In genomic region chr1:215409546-215409945, GRCh38 we compare ENCODE assay signal across 6 cellular contexts.
DNase-seq lines count a peak whose midpoint lies in the region; ATAC-seq and TF ChIP-seq lines count a peak whose summit lies in the region.
"Not testable (repeated sequence)": the region's sequence is repeated elsewhere in the genome, so short reads cannot be mapped to it uniquely, and the experiment has no call there.

No MANE protein-coding gene starts in this region.

- BruUV-seq in PC-3 (replicated peaks; lab: Mats Ljungman, UMichigan); mammary epithelial cell (replicated peaks; lab: Mats Ljungman, UMichigan): not testable (repeated sequence)

- DNase-seq in ELR (ENCODE audit: low read depth), result peak; percentile 76
- DNase-seq in PC-3, result peak; percentile 96
- DNase-seq in RWPE1 (ENCODE audit: low spot score), result peak; percentile 10
- peak; percentile 65 for DNase-seq in mammary epithelial cell
- peak; percentile 41 to 80 for DNase-seq in foreskin keratinocyte

- 70% methylated on average over 4 of the region's 4 CpGs for WGBS in mammary epithelial cell (ENCODE audit: low coverage, missing lambda C conversion rate)

- H3K27me3 ChIP-seq in HUES6 (ENCODE audit: control insufficient read depth, insufficient read depth, low read length); PC-3 (ENCODE audit: low read length); mammary epithelial cell (ENCODE audit: insufficient read depth, low read length); foreskin keratinocyte: not testable (repeated sequence)

- H3K4me2 ChIP-seq in PC-3 (ENCODE audit: low read length), result 0 out of 2 replicates have a peak overlapping the region, but pooled peaks have one; percentile 3
- not testable (repeated sequence) for H3K4me2 ChIP-seq in mammary epithelial cell (ENCODE audit: insufficient read depth, low read depth, low read length)

- not testable (repeated sequence) for H4K20me1 ChIP-seq in PC-3 (ENCODE audit: low read length); mammary epithelial cell (ENCODE audit: insufficient read depth, low read length)

- not testable (repeated sequence) for H3K9me2 ChIP-seq in PC-3 (replicated peaks; ENCODE audit: low read length)

- H3K9me3 ChIP-seq in HUES6 (ENCODE audit: control insufficient read depth, insufficient read depth, low read depth, low read length); PC-3 (ENCODE audit: low read length); mammary epithelial cell (replicated peaks; ENCODE audit: insufficient read depth, low read length): not testable (repeated sequence)

- not testable (repeated sequence) for TF ChIP-seq CTCF in PC-3 (conservative IDR thresholded peaks at IDR 0.05; ENCODE audit: low read depth, low read length); RWPE1 (conservative IDR thresholded peaks at IDR 0.05; ENCODE audit: low read depth); mammary epithelial cell (conservative IDR thresholded peaks at IDR 0.05 in 1 of 2, IDR thresholded peaks at IDR 0.05 in 1 of 2; ENCODE audit: extremely low read depth in 1 of 2, insufficient read depth in 1 of 2, low read depth in 1 of 2, low read length in 2 of 2); foreskin keratinocyte (conservative IDR thresholded peaks at IDR 0.05)

- not testable (repeated sequence) for H3K4me3 ChIP-seq in HUES6 (ENCODE audit: low read depth, low read length); PC-3 (ENCODE audit: low read length); mammary epithelial cell (replicated peaks in 1 of 3; ENCODE audit: insufficient read depth in 1 of 3, low read depth in 2 of 3, low read length in 3 of 3)

- POLR2A ChIA-PET in PC-3 (lab: Charles Lee; ENCODE audit: unreplicated experiment); RWPE1 (lab: Yijun Ruan, JAX; ENCODE audit: low non-redundant PET): not testable (repeated sequence)

- peak overlapping the region; percentile 65; the same call in 1 of the 2 replicates for H3K27ac ChIP-seq in HUES6 (ENCODE audit: low read depth, low read length)
- H3K27ac ChIP-seq in PC-3 (ENCODE audit: low read length); RWPE1; mammary epithelial cell (ENCODE audit: insufficient read depth, low read depth, low read length); foreskin keratinocyte: not testable (repeated sequence)

- H3K4me1 ChIP-seq in HUES6 (ENCODE audit: control insufficient read depth, insufficient read depth, low read length); mammary epithelial cell (ENCODE audit: insufficient read depth, low read length); foreskin keratinocyte: not testable (repeated sequence)
- peaks cover 11% of the 10 kb centered on the region for H3K4me1 ChIP-seq in PC-3 (ENCODE audit: insufficient read depth, low read length)

- CTCF ChIA-PET in PC-3 (lab: Charles Lee); RWPE1 (lab: Yijun Ruan, JAX); mammary epithelial cell (lab: Charles Lee; ENCODE audit: low non-redundant PET): not testable (repeated sequence)

- H3K9ac ChIP-seq in HUES6 (ENCODE audit: low read length); PC-3 (ENCODE audit: low read length); mammary epithelial cell (ENCODE audit: insufficient read depth, low read length): not testable (repeated sequence)

- intact Hi-C loops in PC-3 (cut with micrococcal nuclease); mammary epithelial cell (cut with micrococcal nuclease): not testable (repeated sequence)

- not testable (repeated sequence) for H2AFZ ChIP-seq in PC-3 (ENCODE audit: low read length); mammary epithelial cell (ENCODE audit: low read depth, low read length)

- H3K79me2 ChIP-seq in PC-3 (ENCODE audit: low read length); mammary epithelial cell (ENCODE audit: insufficient read depth, low read length): not testable (repeated sequence)

- ATAC-seq in PC-3 (peak; percentile 96), foreskin keratinocyte (peak; percentile 99)

- in situ Hi-C loops in mammary epithelial cell (cut with MboI; ENCODE audit: low sequenced_read_pairs in 2 of 2), result not testable (repeated sequence)

- dilution Hi-C loops in mammary epithelial cell (cut with HindIII; ENCODE audit: low sequenced_read_pairs), result not testable (repeated sequence)

- H3F3A ChIP-seq in PC-3 (ENCODE audit: low read length, unreplicated experiment), result not testable (repeated sequence)

- H3K36me3 ChIP-seq in HUES6 (ENCODE audit: control insufficient read depth, insufficient read depth, low read length); PC-3 (ENCODE audit: low read depth, low read length); mammary epithelial cell (ENCODE audit: insufficient read depth, low read length): not testable (repeated sequence)

Comparison
In these comparisons a context has a peak if more than half of its experiments do, and no peak if none do; other contexts are left out.
1. DNase-seq: peak in every context shown above with its lines; median percentile 96 in PC-3; 76 in ELR; 65 in mammary epithelial cell; 60 in foreskin keratinocyte; 10 in RWPE1.